ENCODE assay signal across 8 cellular contexts in genomic region chr17:37844158-37844976, GRCh38.
DNase-seq lines count a peak whose midpoint lies in the region; ATAC-seq and TF ChIP-seq lines count a peak whose summit lies in the region.

No MANE protein-coding gene starts in this region.

- no peaks in the 10 kb centered on the region for H3K9me2 ChIP-seq in OCI-LY1 (ENCODE audit: low read depth, low read length)

- TF ChIP-seq CTCF in OCI-LY1 (IDR thresholded peaks at IDR 0.05; ENCODE audit: low read length) (peak; percentile 76), glutamatergic neuron (IDR thresholded peaks at IDR 0.05; ENCODE audit: partially characterized antibody, unreplicated experiment) (peak; percentile 85)

- no peaks in the 10 kb centered on the region for H3K4me1 ChIP-seq in CD8-positive, alpha-beta memory T cell (ENCODE audit: insufficient read depth, low read length)
- H3K4me1 ChIP-seq in OCI-LY1 (ENCODE audit: insufficient read depth, low read length, severe bottlenecking), result peaks cover 10% of the 10 kb centered on the region

- peak overlapping the region; percentile 53 for H3K4me2 ChIP-seq in OCI-LY1 (ENCODE audit: low read length)

- peak overlapping the region; percentile 7; the same call in 1 of the 2 replicates for H3K9ac ChIP-seq in OCI-LY1 (ENCODE audit: low read length)

- no peaks in the 10 kb centered on the region for H3F3A ChIP-seq in OCI-LY1 (ENCODE audit: insufficient read depth, low read length)

- no peaks in the 10 kb centered on the region for H3K79me2 ChIP-seq in OCI-LY1 (ENCODE audit: insufficient read depth, low read length)

- H3K9me3 ChIP-seq in CD8-positive, alpha-beta memory T cell (ENCODE audit: low read length), result no peaks in the 10 kb centered on the region
- no peaks in the 10 kb centered on the region for H3K9me3 ChIP-seq in OCI-LY1 (ENCODE audit: low read length)

- ATAC-seq in GM21825 (IDR thresholded peaks at IDR 0.05; ENCODE audit: unreplicated experiment) (peak; percentile 48), HG03432 (IDR thresholded peaks at IDR 0.05; ENCODE audit: unreplicated experiment) (no peak), GM21515 (IDR thresholded peaks at IDR 0.05; ENCODE audit: unreplicated experiment) (no peak)

- peaks cover 20 to 42% of the 10 kb centered on the region in 2 donors for H3K27me3 Mint-ChIP-seq in CD8-positive, alpha-beta memory T cell
- H3K27me3 Mint-ChIP-seq in activated T-helper 2 cell treated with anti-CD3 and anti-CD28 coated beads, Interferon-gamma antibody, Interleukin-2, Interleukin-4, amounts not matched to agents 10 μg/mL and 5 μg/mL and 100 μg/mL, durations not matched to agents 14 hours and 24 hours and 36 hours (ENCODE audit: low read depth), result peaks cover 1% of the 10 kb centered on the region
- H3K27me3 Mint-ChIP-seq in glutamatergic neuron (ENCODE audit: unreplicated experiment), result peaks cover 2% of the 10 kb centered on the region

- H4K20me1 ChIP-seq in OCI-LY1 (ENCODE audit: insufficient read depth, low read length), result no peaks in the 10 kb centered on the region

- peak overlapping the region in 2 of 7 donors; percentile 11 to 36 for H3K4me3 Mint-ChIP-seq in CD8-positive, alpha-beta memory T cell
- no peak overlapping the region for H3K4me3 Mint-ChIP-seq in activated T-helper 2 cell treated with anti-CD3 and anti-CD28 coated beads, Interferon-gamma antibody, Interleukin-2, Interleukin-4, amounts not matched to agents 10 μg/mL and 5 μg/mL and 100 μg/mL, durations not matched to agents 14 hours and 24 hours and 36 hours (ENCODE audit: low read depth)
- H3K4me3 Mint-ChIP-seq in glutamatergic neuron (ENCODE audit: unreplicated experiment), result no peak overlapping the region

- no peak overlapping the region for H3K27ac ChIP-seq in CD8-positive, alpha-beta memory T cell (ENCODE audit: low read depth, low read length)
- no peak overlapping the region for H3K27ac ChIP-seq in OCI-LY1 (ENCODE audit: low read depth, low read length, poor library complexity, severe bottlenecking)

- intact Hi-C loops in activated T-helper 2 cell treated with anti-CD3 and anti-CD28 coated beads, Interferon-gamma antibody, Interleukin-2, Interleukin-4, amounts not matched to agents 10 μg/mL and 5 μg/mL and 100 μg/mL, durations not matched to agents 14 hours and 24 hours and 36 hours (cut with micrococcal nuclease), result no loop called here

- peak overlapping the region; percentile 33; the same call in 1 of the 2 replicates for H2AFZ ChIP-seq in OCI-LY1 (ENCODE audit: low read length)

- no peaks in the 10 kb centered on the region for H3K36me3 Mint-ChIP-seq in CD8-positive, alpha-beta memory T cell
- no peaks in the 10 kb centered on the region for H3K36me3 Mint-ChIP-seq in activated T-helper 2 cell treated with anti-CD3 and anti-CD28 coated beads, Interferon-gamma antibody, Interleukin-2, Interleukin-4, amounts not matched to agents 10 μg/mL and 5 μg/mL and 100 μg/mL, durations not matched to agents 14 hours and 24 hours and 36 hours (ENCODE audit: low read depth)
- no peaks in the 10 kb centered on the region for H3K36me3 Mint-ChIP-seq in glutamatergic neuron (ENCODE audit: unreplicated experiment)

- POLR2A ChIA-PET in CD8-positive, alpha-beta memory T cell (lab: Charles Lee), result no interaction called here

- no peaks in the 10 kb centered on the region for H3K9me3 Mint-ChIP-seq in CD8-positive, alpha-beta memory T cell
- H3K9me3 Mint-ChIP-seq in activated T-helper 2 cell treated with anti-CD3 and anti-CD28 coated beads, Interferon-gamma antibody, Interleukin-2, Interleukin-4, amounts not matched to agents 10 μg/mL and 5 μg/mL and 100 μg/mL, durations not matched to agents 14 hours and 24 hours and 36 hours, result no peaks in the 10 kb centered on the region
- H3K9me3 Mint-ChIP-seq in glutamatergic neuron (ENCODE audit: unreplicated experiment), result peaks cover 2% of the 10 kb centered on the region

- H3K4me3 ChIP-seq in CD8-positive, alpha-beta memory T cell (ENCODE audit: low read length), result peak overlapping the region; percentile 32
- peak overlapping the region; percentile 31 for H3K4me3 ChIP-seq in OCI-LY1 (ENCODE audit: low read depth, low read length, poor library complexity, severe bottlenecking)

- H3K36me3 ChIP-seq in CD8-positive, alpha-beta memory T cell (ENCODE audit: insufficient read depth, low read length), result no peaks in the 10 kb centered on the region
- H3K36me3 ChIP-seq in OCI-LY1 (ENCODE audit: insufficient read depth, low read length), result no peaks in the 10 kb centered on the region

- H3K27me3 ChIP-seq in CD8-positive, alpha-beta memory T cell (ENCODE audit: insufficient read depth, low read length, poor library complexity, severe bottlenecking), result no peaks in the 10 kb centered on the region
- no peaks in the 10 kb centered on the region for H3K27me3 ChIP-seq in OCI-LY1 (ENCODE audit: insufficient read depth, low read length)

- H3K27ac Mint-ChIP-seq in CD8-positive, alpha-beta memory T cell, result peak overlapping the region in 2 of 8 donors; percentile 60 to 63
- no peak overlapping the region for H3K27ac Mint-ChIP-seq in activated T-helper 2 cell treated with anti-CD3 and anti-CD28 coated beads, Interferon-gamma antibody, Interleukin-2, Interleukin-4, amounts not matched to agents 10 μg/mL and 5 μg/mL and 100 μg/mL, durations not matched to agents 14 hours and 24 hours and 36 hours
- no peak overlapping the region for H3K27ac Mint-ChIP-seq in glutamatergic neuron (ENCODE audit: unreplicated experiment)

- H3K4me1 Mint-ChIP-seq in CD8-positive, alpha-beta memory T cell, result peaks cover 4 to 21% (median 4%) of the 10 kb centered on the region in 3 donors
- H3K4me1 Mint-ChIP-seq in activated T-helper 2 cell treated with anti-CD3 and anti-CD28 coated beads, Interferon-gamma antibody, Interleukin-2, Interleukin-4, amounts not matched to agents 10 μg/mL and 5 μg/mL and 100 μg/mL, durations not matched to agents 14 hours and 24 hours and 36 hours (ENCODE audit: low read depth), result peaks cover 25% of the 10 kb centered on the region
- H3K4me1 Mint-ChIP-seq in glutamatergic neuron (ENCODE audit: low read depth, unreplicated experiment), result no peaks in the 10 kb centered on the region

- CTCF ChIA-PET in CD8-positive, alpha-beta memory T cell (lab: Charles Lee), result interaction anchor here (1.1 kb wide), 1 partner anchor 9 kb away, joined by 3 read pairs; no protein-coding TSS in a partner anchor

- DNase-seq in CD8-positive, alpha-beta memory T cell, result peak in 4 of 5 donors; percentile 5 to 52 (median 17)
- peak; percentile 56 for DNase-seq in activated T-helper 2 cell treated with anti-CD3 and anti-CD28 coated beads, Interferon-gamma antibody, Interleukin-2, Interleukin-4, amounts not matched to agents 10 μg/mL and 5 μg/mL and 100 μg/mL, durations not matched to agents 14 hours and 24 hours and 36 hours (ENCODE audit: low spot score)
- DNase-seq in glutamatergic neuron (peak; percentile 77), putamen (ENCODE audit: low spot score) (peak; percentile 30)

Comparison
In these comparisons a context has a peak if more than half of its experiments do, and no peak if none do; other contexts are left out.
1. DNase-seq: peak in every context shown above with its lines; median percentile 77 in glutamatergic neuron; 56 in activated T-helper 2 cell treated with anti-CD3 and anti-CD28 coated beads, Interferon-gamma antibody, Interleukin-2, Interleukin-4, amounts not matched to agents 10 μg/mL and 5 μg/mL and 100 μg/mL, durations not matched to agents 14 hours and 24 hours and 36 hours; 30 in putamen; 17 in CD8-positive, alpha-beta memory T cell.